23 cellular contexts compared by ENCODE assay signal in genomic region chr18:67406678-67407077, GRCh38.
"Had no signal": no experiment of that assay in that cellular context is flagged by ENCODE, and none has a peak within 500 bp of the region (broad histone marks: within the 10 kb centered on the region; RNA-seq: fewer than 3 reads in every experiment).

No MANE protein-coding gene starts in this region.

- H3K4me1 ChIP-seq: esophagus squamous epithelium, gastrocnemius medialis, heart right ventricle, left lung, lower lobe of right lung had no signal

- DNase-seq: cortex of kidney; effector CD8-positive, alpha-beta T cell; effector memory CD8-positive, alpha-beta T cell; endodermal cell; erythroblast; esophagus squamous epithelium; foreskin fibroblast; foreskin melanocyte; gastrocnemius medialis; glutamatergic neuron; head of caudate nucleus; heart right ventricle; hippocampal formation; left cardiac atrium; left lung; left ventricle myocardium superior; lower lobe of right lung; mesenchymal stem cell; mucosa of descending colon; naive B cell; naive thymus-derived CD8-positive, alpha-beta T cell had no signal

- H3K9me3 ChIP-seq: esophagus squamous epithelium, gastrocnemius medialis, heart right ventricle, left lung, lower lobe of right lung, mucosa of descending colon had no signal

- H3K27ac ChIP-seq: epithelial cell of prostate, esophagus squamous epithelium, gastrocnemius medialis, heart right ventricle, left lung, lower lobe of right lung had no signal

- H3K36me3 ChIP-seq: esophagus squamous epithelium, gastrocnemius medialis, heart right ventricle, left lung, lower lobe of right lung had no signal

- ATAC-seq: effector memory CD8-positive, alpha-beta T cell; esophagus mucosa; gastrocnemius medialis; heart right ventricle; left cardiac atrium; left lung; left ventricle myocardium superior; lower lobe of right lung; mucosa of descending colon; naive thymus-derived CD8-positive, alpha-beta T cell had no signal

- H3K4me3 ChIP-seq: esophagus squamous epithelium, gastrocnemius medialis, heart right ventricle, left lung, lower lobe of right lung, mucosa of descending colon had no signal

- H3K27me3 ChIP-seq: esophagus squamous epithelium, gastrocnemius medialis, heart right ventricle, left lung had no signal
